Comparison of ENCODE assay signal across 21 cellular contexts in the genomic region with DNA sequence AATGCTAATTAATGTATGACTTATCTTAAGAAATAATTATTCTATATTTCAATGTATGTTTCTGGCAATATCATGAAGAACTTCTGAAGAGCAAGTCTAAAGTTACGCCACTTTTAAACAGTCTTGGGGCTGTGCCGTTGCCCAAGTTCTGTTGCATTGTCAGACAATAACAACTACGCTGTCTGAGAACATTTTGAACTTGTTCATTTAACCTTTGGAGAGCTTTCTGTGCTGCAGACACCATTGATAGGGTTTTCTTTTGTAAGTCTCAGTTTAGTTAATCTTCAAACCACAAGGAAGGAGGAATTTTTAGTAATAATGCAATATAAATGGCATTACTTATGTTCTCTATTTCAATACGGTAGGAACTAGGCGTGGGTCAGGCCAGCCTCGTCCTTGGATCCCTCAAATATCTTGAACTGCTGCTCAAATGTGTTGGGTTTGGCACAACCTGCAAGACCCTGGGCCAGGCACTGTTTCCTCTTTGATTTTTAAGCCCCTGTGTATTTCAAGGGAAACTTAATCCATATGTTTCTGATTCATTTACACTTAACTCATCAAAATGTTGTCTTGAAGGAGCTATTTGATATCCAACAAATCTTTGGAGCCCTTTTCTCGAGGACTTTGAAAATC.
A peak's percentile ranks its signal among the peaks of the same experiment; 100 is the strongest.
DNase-seq lines count a peak whose midpoint lies in the region; ATAC-seq and TF ChIP-seq lines count a peak whose summit lies in the region.
"Had no signal": no experiment of that assay in that cellular context is flagged by ENCODE, and none has a peak within 500 bp of the region (broad histone marks: within the 10 kb centered on the region; RNA-seq: fewer than 3 reads in every experiment).

No MANE protein-coding gene starts in this region.

- H3K4me1 ChIP-seq in neutrophil (ENCODE audit: control insufficient read depth in 1 of 2, insufficient read depth in 1 of 2, low read depth in 1 of 2, low read length in 1 of 2) = peaks cover 69 to 70% of the 10 kb centered on the region in 2 experiments
- H3K4me1 ChIP-seq: BE2C had no signal

- H3K4me3 ChIP-seq in neutrophil (ENCODE audit: low read depth in 1 of 2, low read length in 1 of 2) = peak overlapping the region in 1 of 2 experiments; percentile 9
- H3K4me3 ChIP-seq: GM12878 had no signal

- H3K27ac ChIP-seq in neutrophil = peak overlapping the region; percentile 83

- H3K9me3 ChIP-seq in neutrophil = no peaks in the 10 kb centered on the region
- H3K9me3 ChIP-seq: BE2C had no signal

- no peaks in the 10 kb centered on the region for H3K36me3 ChIP-seq in neutrophil
- H3K36me3 ChIP-seq: BE2C had no signal

- no peak for TF ChIP-seq CTCF in neutrophil (IDR thresholded peaks at IDR 0.05)

- H3K27me3 ChIP-seq in neutrophil = no peaks in the 10 kb centered on the region
- H3K27me3 ChIP-seq: BE2C had no signal

- DNase-seq in fibroblast of gingiva (ENCODE audit: low read depth) = peak; percentile 35
- DNase-seq in fibroblast of the conjunctiva (ENCODE audit: low read depth) = peak; percentile 53
- no peak for DNase-seq in T-helper 9 cell
- DNase-seq: BE2C; C1 segment of cervical spinal cord; CD4-positive, CD25-positive, alpha-beta regulatory T cell; CD8-positive, alpha-beta memory T cell; COR-L47; DMS 273 treated with DMSO at 0.1 percent for 48 hours; DMS53; DND-41; EL; GOT3; H7; HFFc6 had no signal

- ATAC-seq in HG03280 (IDR thresholded peaks at IDR 0.05; ENCODE audit: unreplicated experiment) (no peak), HG02610 (IDR thresholded peaks at IDR 0.05; ENCODE audit: unreplicated experiment) (no peak)
- ATAC-seq: GM12878, HCT116, HepG2 had no signal
